9 cellular contexts compared by ENCODE assay signal in the genomic region with DNA sequence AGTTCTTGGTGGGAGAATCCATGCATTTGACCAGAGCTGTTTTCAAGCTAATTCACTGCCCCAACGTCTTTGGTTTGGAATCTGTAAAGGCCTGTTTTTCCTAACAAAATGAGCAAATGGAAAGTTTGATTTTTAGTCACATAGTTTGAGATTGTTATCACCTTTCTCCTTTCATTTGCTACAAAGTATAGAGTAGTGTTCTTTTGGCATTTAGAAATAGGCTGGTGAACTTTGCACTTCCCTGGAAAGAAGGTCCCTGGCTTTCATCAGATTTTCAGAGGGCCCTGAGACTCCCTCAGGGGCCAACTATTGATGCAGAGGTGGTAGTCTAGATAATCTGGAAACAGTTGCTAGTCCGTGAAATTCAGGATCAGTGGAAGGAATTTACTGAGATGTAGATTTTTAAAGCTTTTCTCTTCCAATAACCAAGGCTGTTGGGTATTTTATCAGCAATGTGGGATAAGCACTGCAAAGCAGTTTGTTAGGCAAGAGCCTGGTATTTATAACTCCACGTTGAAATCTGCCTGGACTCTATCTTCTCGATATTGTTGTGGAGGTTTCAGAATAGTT. TPM values are rescaled to one million over a fixed set of nuclear protein-coding genes. Genes with fewer than 3 reads are reported as not detected.
DNase-seq lines count a peak whose midpoint lies in the region; ATAC-seq and TF ChIP-seq lines count a peak whose summit lies in the region.
"Had no signal": no experiment of that assay in that cellular context is flagged by ENCODE, and none has a peak within 500 bp of the region (broad histone marks: within the 10 kb centered on the region; RNA-seq: fewer than 3 reads in every experiment).

No MANE protein-coding gene starts in this region.

- peaks cover 61% of the 10 kb centered on the region for H3K79me2 ChIP-seq in HCT116 (ENCODE audit: insufficient read depth, low read length)
- H3K79me2 ChIP-seq in fibroblast of lung (ENCODE audit: control insufficient read depth, insufficient read depth, low read length) = peaks cover 58% of the 10 kb centered on the region

- DNase-seq in HCT116 (ENCODE audit: low read depth, low spot score) (no peak), SK-N-MC (ENCODE audit: low read depth, low spot score) (no peak), fibroblast of lung (ENCODE audit: low read depth in 2 of 2) (no peak), gastrocnemius medialis (no peak), NCI-H2107 treated with DMSO at 0.1 percent for 48 hours (lab: John Stamatoyannopoulos, UW; ENCODE audit: unreplicated experiment) (no peak), NCI-H1436 (lab: John Stamatoyannopoulos, UW) (no peak)
- DNase-seq: SJCRH30 had no signal

- H3K27ac ChIP-seq in HCT116 (ENCODE audit: low read depth, low read length) (no peak overlapping the region), SK-N-MC (peak overlapping the region; percentile 19; the same call in 1 of the 2 replicates), fibroblast of lung (ENCODE audit: insufficient read depth, low read length) (no peak overlapping the region), gastrocnemius medialis (peak overlapping the region in 3 of 4 donors; percentile 92 to 96 (median 93))
- H3K27ac ChIP-seq: SJCRH30 had no signal

- RAD21 ChIA-PET in HCT116 (lab: Charles Lee; ENCODE audit: low non-redundant PET in 1 of 2, low total read pairs in 2 of 2, uncharacterized antibody in 2 of 2, unreplicated experiment in 2 of 2) = interaction anchor here in 1 of 2 experiments (0.5 kb wide), 1 partner anchor 18 kb away, joined by 3 read pairs; no protein-coding TSS in a partner anchor

- in situ Hi-C loops in gastrocnemius medialis (cut with MboI; ENCODE audit: low sequenced_read_pairs in 4 of 4) = no loop called here

- H3K4me2 ChIP-seq in HCT116 (ENCODE audit: low read length) (peak overlapping the region; percentile 82), fibroblast of lung (ENCODE audit: extremely low read depth, insufficient read depth, low read length) (peak overlapping the region; percentile 95)

- TF ChIP-seq CTCF in HCT116 (IDR thresholded peaks at IDR 0.05 in 2 of 3, conservative IDR thresholded peaks at IDR 0.05 in 1 of 3; ENCODE audit: borderline replicate concordance in 1 of 3, insufficient read depth in 1 of 3, low read depth in 2 of 3, low read length in 2 of 3) = no peak
- TF ChIP-seq CTCF in fibroblast of lung (conservative IDR thresholded peaks at IDR 0.05 in 1 of 2, IDR thresholded peaks at IDR 0.05 in 1 of 2; ENCODE audit: low read depth in 1 of 2, low read length in 2 of 2) = no peak
- TF ChIP-seq CTCF in gastrocnemius medialis (IDR thresholded peaks at IDR 0.05 in 4 of 5, conservative IDR thresholded peaks at IDR 0.05 in 1 of 5) = no peak

- no peaks in the 10 kb centered on the region for H4K20me1 ChIP-seq in HCT116 (ENCODE audit: insufficient read depth)
- no peaks in the 10 kb centered on the region for H4K20me1 ChIP-seq in fibroblast of lung (ENCODE audit: control insufficient read depth, extremely low read depth, insufficient read depth, low read length)

- H3K9me2 ChIP-seq in HCT116 (ENCODE audit: insufficient read depth) = no peaks in the 10 kb centered on the region

- TF ChIP-seq POLR2A in HCT116 (IDR thresholded peaks at IDR 0.05; ENCODE audit: borderline replicate concordance, extremely low read depth, insufficient read depth, insufficient read length) (no peak), gastrocnemius medialis (IDR thresholded peaks at IDR 0.05) (no peak)

- CTCF ChIA-PET in HCT116 (lab: Charles Lee) = no interaction called here

- no peaks in the 10 kb centered on the region for H3K9me3 ChIP-seq in HCT116 (ENCODE audit: control insufficient read depth in 1 of 2, insufficient read depth in 1 of 2, low read depth in 1 of 2, low read length in 2 of 2)
- H3K9me3 ChIP-seq in SK-N-MC (ENCODE audit: low read depth, low read length) = no peaks in the 10 kb centered on the region
- H3K9me3 ChIP-seq in fibroblast of lung (ENCODE audit: control insufficient read depth, insufficient read depth, low read depth, low read length) = no peaks in the 10 kb centered on the region
- H3K9me3 ChIP-seq in gastrocnemius medialis = no peaks in the 10 kb centered on the region
- H3K9me3 ChIP-seq: SJCRH30 had no signal

- POLR2A ChIA-PET in HCT116 (lab: Charles Lee) = no interaction called here

- intact Hi-C loops in HCT116 (cut with micrococcal nuclease) (no loop called here), gastrocnemius medialis (cut with DNase I; ENCODE audit: low total_unique reads) (no loop called here)

- H3K9ac ChIP-seq in HCT116 (ENCODE audit: low read length) = peak overlapping the region; percentile 79
- H3K9ac ChIP-seq in SK-N-MC (ENCODE audit: insufficient read length) = peak overlapping the region; percentile 94
- H3K9ac ChIP-seq in fibroblast of lung (ENCODE audit: insufficient read depth, low read length) = no peak overlapping the region

- H3K4me1 ChIP-seq in HCT116 (ENCODE audit: control insufficient read depth in 1 of 2, insufficient read depth in 2 of 2, low read length in 2 of 2) (peaks cover 15 to 33% of the 10 kb centered on the region in 2 experiments), fibroblast of lung (ENCODE audit: control insufficient read depth, extremely low read depth, insufficient read depth, low read length) (no peaks in the 10 kb centered on the region), gastrocnemius medialis (peaks cover 26 to 35% of the 10 kb centered on the region in 2 donors)

- H3K27me3 ChIP-seq in HCT116 (ENCODE audit: insufficient read depth, low read length) = no peaks in the 10 kb centered on the region
- H3K27me3 ChIP-seq in fibroblast of lung (ENCODE audit: control insufficient read depth, insufficient read depth, low read length) = no peaks in the 10 kb centered on the region
- H3K27me3 ChIP-seq in gastrocnemius medialis = no peaks in the 10 kb centered on the region
- H3K27me3 ChIP-seq: SJCRH30 had no signal

- no peak overlapping the region for H2AFZ ChIP-seq in HCT116 (ENCODE audit: low read depth, low read length, poor library complexity, severe bottlenecking)
- H2AFZ ChIP-seq in fibroblast of lung (ENCODE audit: low read length) = no peak overlapping the region

- no TSS peak for BruUV-seq in HCT116 (replicated peaks; lab: Mats Ljungman, UMichigan)

- H3K4me3 ChIP-seq in HCT116 (replicated peaks in 1 of 2; ENCODE audit: low read depth in 1 of 2, low read length in 2 of 2) = peak overlapping the region; percentile 82 to 96
- peak overlapping the region; percentile 97; the same call in 1 of the 2 replicates for H3K4me3 ChIP-seq in SK-N-MC
- peak overlapping the region in 3 of 4 experiments; percentile 76 to 97 (median 83) for H3K4me3 ChIP-seq in fibroblast of lung (replicated peaks in 1 of 4; ENCODE audit: control extremely low read depth in 1 of 4, insufficient read depth in 1 of 4, low read depth in 3 of 4, low read length in 4 of 4)
- peak overlapping the region in 3 of 4 donors; percentile 80 to 89 (median 87) for H3K4me3 ChIP-seq in gastrocnemius medialis

- ATAC-seq in HCT116 (no peak), gastrocnemius medialis (no peak), GM19328 (IDR thresholded peaks at IDR 0.05; ENCODE audit: unreplicated experiment) (no peak), GM21786 (IDR thresholded peaks at IDR 0.05; ENCODE audit: unreplicated experiment) (no peak)

- TF ChIP-seq RAD21 in HCT116 (IDR thresholded peaks at IDR 0.05; ENCODE audit: low read depth) = no peak

- H3K36me3 ChIP-seq in HCT116 (ENCODE audit: control insufficient read depth in 1 of 2, insufficient read depth in 2 of 2, low read length in 2 of 2) = no peaks in the 10 kb centered on the region
- no peaks in the 10 kb centered on the region for H3K36me3 ChIP-seq in SK-N-MC (ENCODE audit: insufficient read depth, low read length)
- H3K36me3 ChIP-seq in fibroblast of lung (ENCODE audit: control insufficient read depth, insufficient read depth, low read length) = no peaks in the 10 kb centered on the region
- no peaks in the 10 kb centered on the region for H3K36me3 ChIP-seq in gastrocnemius medialis

TF ChIP-seq in HCT116, 20 proteins besides CTCF, POLR2A, EP300 and RAD21:
- TF ChIP-seq CEBPB (IDR thresholded peaks at IDR 0.05; ENCODE audit: low read depth) (no peak), POLR2AphosphoS5 (IDR thresholded peaks at IDR 0.05; ENCODE audit: low read depth, low read length) (no peak)
TF ChIP-seq in HCT116: peak in this region for 0.

RNA-seq across cellular contexts. Expression of a gene that starts 1.7 kb away (rescaled TPM):
- total RNA-seq in HCT116 (2021; ENCODE audit: unreplicated experiment) (22.2 TPM), fibroblast of lung (30.8 and 42.8 TPM in 2 replicates), gastrocnemius medialis (10 to 100 TPM; 25.6 to 41.0 (median 33.5) TPM)
- 8.3 and 9.2 TPM in 2 replicates for polyA plus RNA-seq in HCT116 (2012)
- 14.7 and 17.3 TPM in 2 replicates for polyA plus RNA-seq in fibroblast of lung
- 10.1 and 13.5 TPM in 2 replicates for polyA plus RNA-seq in fibroblast of lung (2012)
- 32.1 and 35.1 TPM in 2 replicates for polyA minus RNA-seq in fibroblast of lung (ENCODE audit: low replicate concordance)

Comparison
In these comparisons a context has a peak if more than half of its experiments do, and no peak if none do; other contexts are left out.
1. H3K27ac ChIP-seq: peak in SK-N-MC (single experiment) and gastrocnemius medialis (3 of 4); none in HCT116 (single experiment) and fibroblast of lung (single experiment).
2. Peak in every context shown above with its lines, with median percentiles within 50 percentile points of each other: H3K4me3 ChIP-seq.